ENCODE assay signal across 14 cellular contexts in genomic region chr16:598823-599739, GRCh38. TPM values are rescaled to one million over a fixed set of nuclear protein-coding genes. Genes with fewer than 3 reads are reported as not detected.
DNase-seq lines count a peak whose midpoint lies in the region; ATAC-seq, FAIRE-seq and TF ChIP-seq lines count a peak whose summit lies in the region.
"Had no signal": no experiment of that assay in that cellular context is flagged by ENCODE, and none has a peak within 500 bp of the region (broad histone marks: within the 10 kb centered on the region; RNA-seq: fewer than 3 reads in every experiment).

No MANE protein-coding gene starts in this region.

- H3K27ac ChIP-seq in liver (ENCODE audit: low read depth in 1 of 2, low read length in 2 of 2): peak overlapping the region; percentile 68 to 81
- H3K27ac ChIP-seq: BLaER1 treated with 17β-estradiol and CSF1 and Interleukin-3, amounts not matched to agents 10 nM and 100 nM had no signal

- H3K27me3 ChIP-seq in liver (ENCODE audit: control insufficient read depth in 4 of 4, insufficient read depth in 4 of 4, low read length in 3 of 4) (no peaks in the 10 kb centered on the region), BE2C (no peaks in the 10 kb centered on the region)
- H3K27me3 ChIP-seq: BLaER1 treated with 17β-estradiol and CSF1 and Interleukin-3, amounts not matched to agents 10 nM and 100 nM had no signal

- DNase-seq in cerebellum (ENCODE audit: low spot score): peak; percentile 45
- DNase-seq in BE2C: no peak
- DNase-seq in D721Med (ENCODE audit: insufficient read length, low spot score): no peak
- DNase-seq: DMS153, NCI-H1417, NCI-H1930, NCI-H2171 treated with DMSO at 0.1 percent for 48 hours, NCI-H510A, SHP77 had no signal

- H3K4me1 ChIP-seq in liver (ENCODE audit: control insufficient read depth in 4 of 4, insufficient read depth in 4 of 4, low read length in 3 of 4): peaks cover 13 to 50% (median 29%) of the 10 kb centered on the region in 4 donors
- no peaks in the 10 kb centered on the region for H3K4me1 ChIP-seq in BE2C

- H3K4me3 ChIP-seq in liver (ENCODE audit: low read depth in 1 of 3, low read length in 3 of 3) (no peak overlapping the region), BE2C (ENCODE audit: low read depth, low read length) (no peak overlapping the region)
- H3K4me3 ChIP-seq: BLaER1 treated with 17β-estradiol and CSF1 and Interleukin-3, amounts not matched to agents 10 nM and 100 nM had no signal

- FAIRE-seq in D721Med (lab: Jason Lieb, UNC): no peak
- FAIRE-seq: H54 had no signal

- H3K9me3 ChIP-seq in liver (ENCODE audit: control insufficient read depth in 4 of 4, low read length in 3 of 4): no peaks in the 10 kb centered on the region
- H3K9me3 ChIP-seq in BE2C: no peaks in the 10 kb centered on the region

- H3K36me3 ChIP-seq in liver (ENCODE audit: control insufficient read depth in 4 of 4, insufficient read depth in 3 of 4, low read depth in 1 of 4, low read length in 3 of 4): peaks cover 0 to 4% (median 2%) of the 10 kb centered on the region in 4 donors
- H3K36me3 ChIP-seq in BE2C: peaks cover 11% of the 10 kb centered on the region; the same call in 1 of the 2 replicates

- no peak for TF ChIP-seq RAD21 in liver (IDR thresholded peaks at IDR 0.05)

- H3K9ac ChIP-seq in liver (ENCODE audit: low read depth in 1 of 2, low read length in 2 of 2): no peak overlapping the region
- H3K9ac ChIP-seq: BLaER1 treated with 17β-estradiol and CSF1 and Interleukin-3, amounts not matched to agents 10 nM and 100 nM had no signal

- 80% methylated on average over 43 of the region's 43 CpGs for WGBS in liver

- ATAC-seq in HG03095 (IDR thresholded peaks at IDR 0.05; ENCODE audit: unreplicated experiment): no peak
- ATAC-seq: Panc1 had no signal

- TF ChIP-seq CTCF in liver (IDR thresholded peaks at IDR 0.05; ENCODE audit: low read depth, low read length, missing input control): no peak
- TF ChIP-seq CTCF in BE2C (IDR thresholded peaks at IDR 0.05; ENCODE audit: low read depth, low read length): no peak
- no peak for TF ChIP-seq CTCF in D721Med (IDR thresholded peaks at IDR 0.05; ENCODE audit: insufficient read depth, missing control alignments)

TF ChIP-seq in liver, 16 proteins besides CTCF, POLR2A, EP300 and RAD21:
- no peak for TF ChIP-seq ZBTB33 (IDR thresholded peaks at IDR 0.05)
- TF ChIP-seq FOXA2 (IDR thresholded peaks at IDR 0.05): no peak
- no peak for TF ChIP-seq NR2F2 (IDR thresholded peaks at IDR 0.05)
- TF ChIP-seq RXRA (IDR thresholded peaks at IDR 0.05): peak in 1 of 2 donors; percentile 44
- TF ChIP-seq ATF3 (IDR thresholded peaks at IDR 0.05): no peak
- peak in 1 of 2 donors; percentile 58 for TF ChIP-seq HNF4A (conservative IDR thresholded peaks at IDR 0.05)
- TF ChIP-seq EGR1 (IDR thresholded peaks at IDR 0.05; ENCODE audit: low read depth in 2 of 2): no peak
- TF ChIP-seq FOXA1 (IDR thresholded peaks at IDR 0.05): no peak
- TF ChIP-seq JUND (IDR thresholded peaks at IDR 0.05): no peak
- TF ChIP-seq MAX (IDR thresholded peaks at IDR 0.05): no peak

RNA-seq across cellular contexts. Expression of gene RAB40C, which starts 9.2 kb away (rescaled TPM):
- total RNA-seq in cerebellum (15.9 TPM), liver (10 to 100 TPM in 1 of 2 donors, 1 to 10 TPM in 1; 7.7 to 11.0 TPM)
- polyA plus RNA-seq in liver: 10 to 100 TPM in 1 of 2 donors, 1 to 10 TPM in 1; 6.1 to 10.7 TPM
- polyA plus RNA-seq in BE2C (2012; ENCODE audit: insufficient read depth, insufficient read length, low read depth): 21.3 TPM

RNA-seq across cellular contexts. Expression of gene PIGQ, which starts 29.3 kb away (rescaled TPM):
- 28.9 TPM for total RNA-seq in cerebellum
- 100 to 1,000 TPM in 1 of 2 donors, 10 to 100 TPM in 1; 16.8 to 144 TPM for total RNA-seq in liver
- polyA plus RNA-seq in liver: 10 to 100 TPM; 18.9 to 22.4 TPM
- 116 TPM for polyA plus RNA-seq in BE2C (2012; ENCODE audit: insufficient read depth, insufficient read length, low read depth)

RNA-seq across cellular contexts. Expression of gene WFIKKN1, which starts 31.7 kb away (rescaled TPM):
- total RNA-seq in cerebellum: 0.54 TPM
- total RNA-seq in liver: 1 to 10 TPM in 1 of 2 donors, under 1 TPM in 1; 0.67 to 1.2 TPM
- under 1 TPM; 0.19 to 0.24 TPM for polyA plus RNA-seq in liver
- polyA plus RNA-seq in BE2C (2012; ENCODE audit: insufficient read depth, insufficient read length, low read depth): 1.3 TPM

RNA-seq across cellular contexts. Expression of gene NHLRC4, which starts 32.3 kb away (rescaled TPM):
- 0.27 TPM for total RNA-seq in cerebellum
- 1 to 10 TPM in 1 of 2 donors, under 1 TPM in 1; 0.25 to 7.0 TPM for total RNA-seq in liver
- under 1 TPM in 1 of 2 donors, not detected in 1; 0.17 TPM for polyA plus RNA-seq in liver
- polyA plus RNA-seq in BE2C (2012; ENCODE audit: insufficient read depth, insufficient read length, low read depth): 13.5 TPM

RNA-seq across cellular contexts. Expression of gene METTL26, which starts 37.0 kb away (rescaled TPM):
- 23.8 TPM for total RNA-seq in cerebellum
- total RNA-seq in liver: 10 to 100 TPM; 26.3 to 28.1 TPM
- 10 to 100 TPM; 54.6 to 69.1 TPM for polyA plus RNA-seq in liver
- 215 TPM for polyA plus RNA-seq in BE2C (2012; ENCODE audit: insufficient read depth, insufficient read length, low read depth)
